In the genomic region with DNA sequence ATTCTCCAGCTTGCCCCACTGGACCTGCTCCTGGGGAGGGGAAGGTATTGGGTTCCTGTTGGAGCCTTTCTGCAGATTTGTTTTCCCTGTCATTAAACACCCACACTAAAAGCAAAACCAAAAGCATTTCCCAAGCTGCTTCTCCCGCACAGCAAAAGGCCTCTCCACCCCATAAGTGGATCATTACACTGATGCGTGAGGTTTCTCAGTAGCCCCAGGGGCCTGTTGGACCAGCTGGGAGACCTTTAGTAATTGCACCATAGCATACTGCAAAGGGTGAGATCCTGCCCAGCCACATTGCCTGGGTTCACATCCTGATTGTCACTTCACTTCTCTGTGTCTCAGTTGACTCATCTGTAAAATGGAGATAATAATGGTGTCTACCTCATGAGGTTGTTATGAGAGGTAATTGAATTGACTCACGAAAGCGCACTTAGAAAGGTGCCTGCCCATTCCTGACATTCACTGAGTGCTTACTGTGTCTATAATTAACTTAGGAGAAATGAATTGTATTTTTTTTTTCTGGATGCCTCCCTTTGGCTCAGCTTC, we compare ENCODE assay signal across 16 cellular contexts. TPM values are rescaled to one million over a fixed set of nuclear protein-coding genes. Genes with fewer than 3 reads are reported as not detected.
"Had no signal": no experiment of that assay in that cellular context is flagged by ENCODE, and none has a peak within 500 bp of the region (broad histone marks: within the 10 kb centered on the region; RNA-seq: fewer than 3 reads in every experiment).

No MANE protein-coding gene starts in this region.

- DNase-seq: activated CD4-positive, alpha-beta T cell treated with anti-CD3 and anti-CD28 coated beads, Interleukin-2, amount 50 U/mL, for 4 hours; activated naive CD4-positive, alpha-beta T cell treated with Interleukin-2 at 50 U/mL for 16 hours; esophagus squamous epithelium; heart right ventricle; left lung; mesendoderm; ovary; stimulated activated CD4-positive, alpha-beta T cell treated with anti-CD3 and anti-CD28 coated beads, Interleukin-12 subunit alpha, Interleukin-12 subunit beta, amount 100 ng/mL, for 4 hours; stimulated activated CD4-positive, alpha-beta T cell treated with anti-CD3 and anti-CD28 coated beads, Interleukin-2, amount 100 ng/mL, for 48 hours; upper lobe of right lung had no signal

- H3K4me3 Mint-ChIP-seq: neural progenitor cell; stimulated activated naive CD8-positive, alpha-beta T cell treated with anti-CD3 and anti-CD28 coated beads, Interleukin-15, Interleukin-2, amounts not matched to agents 100 ng/mL and 50 ng/mL, for 24 hours had no signal

- H3K9me3 Mint-ChIP-seq: neural progenitor cell; stimulated activated naive CD8-positive, alpha-beta T cell treated with anti-CD3 and anti-CD28 coated beads, Interleukin-15, Interleukin-2, amounts not matched to agents 100 ng/mL and 50 ng/mL, for 24 hours had no signal

- H3K27me3 Mint-ChIP-seq: stimulated activated naive CD8-positive, alpha-beta T cell treated with anti-CD3 and anti-CD28 coated beads, Interleukin-15, Interleukin-2, amounts not matched to agents 100 ng/mL and 50 ng/mL, for 24 hours had no signal

- H3K27ac Mint-ChIP-seq: neural progenitor cell; stimulated activated naive CD8-positive, alpha-beta T cell treated with anti-CD3 and anti-CD28 coated beads, Interleukin-15, Interleukin-2, amounts not matched to agents 100 ng/mL and 50 ng/mL, for 24 hours had no signal

- ATAC-seq: foreskin keratinocyte, heart right ventricle, left lung, upper lobe of right lung had no signal

- H3K36me3 Mint-ChIP-seq: neural progenitor cell had no signal

RNA-seq across cellular contexts. Expression of a gene that starts 43.9 kb away (rescaled TPM):
- polyA plus RNA-seq: cardiac muscle cell had no signal

RNA-seq across cellular contexts. Expression of a gene that starts 49.4 kb away (rescaled TPM):
- total RNA-seq: astrocyte; foreskin keratinocyte; T-helper 2 cell treated with Interferon-gamma antibody and Interleukin-4, amounts not matched to agents 100 ng/mL and 5 ng/mL, for 36 hours had no signal
- polyA plus RNA-seq: foreskin keratinocyte had no signal
